In the genomic region with DNA sequence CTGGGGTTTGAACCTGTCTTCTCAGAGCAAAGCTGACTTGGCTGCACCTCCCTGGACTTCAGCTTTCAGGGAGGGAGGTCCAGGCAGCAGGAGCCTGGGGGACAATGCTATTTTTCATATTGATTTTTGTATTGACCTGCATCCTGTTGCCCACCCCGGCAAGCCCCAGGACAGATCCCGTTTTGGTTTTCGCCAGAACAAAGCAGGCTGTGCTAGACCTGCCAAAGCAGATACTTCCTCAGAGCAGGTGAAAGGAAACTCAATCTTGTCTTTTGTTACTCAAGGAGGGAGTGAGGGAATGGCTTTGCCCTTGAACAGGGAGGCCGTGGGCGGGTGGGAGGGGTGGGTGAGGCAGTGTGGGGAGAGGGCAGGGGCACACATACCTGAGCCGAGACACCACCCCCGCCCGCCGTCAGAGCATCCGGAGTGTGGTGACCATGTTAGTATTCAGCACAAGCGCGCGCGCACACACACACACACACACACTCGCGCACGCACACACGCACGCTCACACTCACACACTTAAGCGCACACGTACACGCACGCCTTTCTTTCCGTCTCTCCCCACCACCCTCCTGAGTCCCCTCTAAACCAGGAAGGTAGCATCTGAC, we compare ENCODE assay signal across 9 cellular contexts. TPM values are rescaled to one million over a fixed set of nuclear protein-coding genes. Genes with fewer than 3 reads are reported as not detected.
A peak's percentile ranks its signal among the peaks of the same experiment; 100 is the strongest.
DNase-seq lines count a peak whose midpoint lies in the region; ATAC-seq and TF ChIP-seq lines count a peak whose summit lies in the region.
"Had no signal": no experiment of that assay in that cellular context is flagged by ENCODE, and none has a peak within 500 bp of the region (broad histone marks: within the 10 kb centered on the region; RNA-seq: fewer than 3 reads in every experiment).

No MANE protein-coding gene starts in this region.

- H3K9me3 ChIP-seq in neuron (ENCODE audit: low read length) (no peaks in the 10 kb centered on the region), uterus (no peaks in the 10 kb centered on the region), right lobe of liver (no peaks in the 10 kb centered on the region)

- no peaks in the 10 kb centered on the region for H3K27me3 ChIP-seq in neuron (ENCODE audit: insufficient read depth, low read length)
- no peaks in the 10 kb centered on the region for H3K27me3 ChIP-seq in uterus
- H3K27me3 ChIP-seq in right lobe of liver = no peaks in the 10 kb centered on the region

- peak overlapping the region; percentile 71 to 81 for H3K27ac ChIP-seq in uterus
- H3K27ac ChIP-seq in right lobe of liver = no peak overlapping the region

- DNase-seq in natural killer cell = no peak
- DNase-seq in natural killer cell treated with Interleukin-12 subunit alpha and Interleukin-12 subunit beta and Interleukin-15 and Interleukin-18, amount 100 ng/mL, for 72 hours (ENCODE audit: low spot score) = no peak
- no peak for DNase-seq in chondrocyte (ENCODE audit: low spot score)
- no peak for DNase-seq in uterus
- DNase-seq in right lobe of liver = no peak

- WGBS in right lobe of liver (ENCODE audit: insufficient coverage, low coverage, low lambda C conversion rate, missing lambda C conversion rate) = 64% methylated on average over 13 of the region's 24 CpGs

- H3K4me3 Mint-ChIP-seq in natural killer cell (peak overlapping the region; percentile 57), chondrocyte (ENCODE audit: unreplicated experiment) (no peak overlapping the region)
- H3K4me3 Mint-ChIP-seq in natural killer cell treated with Interleukin-12 subunit alpha and Interleukin-12 subunit beta and Interleukin-15 and Interleukin-18, amount 100 ng/mL, for 72 hours = no peak overlapping the region
- H3K4me3 Mint-ChIP-seq: T-helper 1 cell treated with Interleukin-12 subunit alpha and Interleukin-12 subunit beta and Interleukin-4 antibody, amounts not matched to agents 30 μg/mL and 1 μg/mL, for 36 hours had no signal

- no peak for TF ChIP-seq POLR2A in uterus (IDR thresholded peaks at IDR 0.05)
- no peak for TF ChIP-seq POLR2A in right lobe of liver (IDR thresholded peaks at IDR 0.05)

- H2AFZ ChIP-seq in neuron (ENCODE audit: low read depth, low read length) = no peak overlapping the region

- H3K36me3 Mint-ChIP-seq in natural killer cell (no peaks in the 10 kb centered on the region), chondrocyte (ENCODE audit: low read depth) (no peaks in the 10 kb centered on the region)
- H3K36me3 Mint-ChIP-seq in natural killer cell treated with Interleukin-12 subunit alpha and Interleukin-12 subunit beta and Interleukin-15 and Interleukin-18, amount 100 ng/mL, for 72 hours = no peaks in the 10 kb centered on the region

- ATAC-seq in natural killer cell = peak in 2 of 3 donors; percentile 33 to 57
- ATAC-seq in natural killer cell treated with Interleukin-12 subunit alpha and Interleukin-12 subunit beta and Interleukin-15 and Interleukin-18, amount 100 ng/mL, for 72 hours = no peak
- no peak for ATAC-seq in HG03025 (IDR thresholded peaks at IDR 0.05; ENCODE audit: low FRiP score, unreplicated experiment)
- ATAC-seq in right lobe of liver = no peak
- ATAC-seq in HG03039 (IDR thresholded peaks at IDR 0.05; ENCODE audit: unreplicated experiment) = no peak

- peak overlapping the region; percentile 38 for H3K4me3 ChIP-seq in neuron (ENCODE audit: low read length)
- peak overlapping the region in 1 of 2 donors; percentile 9 for H3K4me3 ChIP-seq in uterus
- no peak overlapping the region for H3K4me3 ChIP-seq in right lobe of liver

- no peaks in the 10 kb centered on the region for H3K27me3 Mint-ChIP-seq in natural killer cell (ENCODE audit: low read depth in 2 of 2)
- no peaks in the 10 kb centered on the region for H3K27me3 Mint-ChIP-seq in natural killer cell treated with Interleukin-12 subunit alpha and Interleukin-12 subunit beta and Interleukin-15 and Interleukin-18, amount 100 ng/mL, for 72 hours
- H3K27me3 Mint-ChIP-seq in chondrocyte (ENCODE audit: low read depth) = no peaks in the 10 kb centered on the region

- intact Hi-C loops in natural killer cell (cut with micrococcal nuclease) (no loop called here), uterus (cut with DNase I; ENCODE audit: low total_unique reads) (no loop called here), right lobe of liver (cut with DNase I) (no loop called here)

- H3K9me3 Mint-ChIP-seq in natural killer cell (no peaks in the 10 kb centered on the region), chondrocyte (ENCODE audit: low read depth) (no peaks in the 10 kb centered on the region)
- no peaks in the 10 kb centered on the region for H3K9me3 Mint-ChIP-seq in natural killer cell treated with Interleukin-12 subunit alpha and Interleukin-12 subunit beta and Interleukin-15 and Interleukin-18, amount 100 ng/mL, for 72 hours
- H3K9me3 Mint-ChIP-seq: T-helper 1 cell treated with Interleukin-12 subunit alpha and Interleukin-12 subunit beta and Interleukin-4 antibody, amounts not matched to agents 30 μg/mL and 1 μg/mL, for 36 hours had no signal

- H3K4me1 ChIP-seq in neuron (ENCODE audit: insufficient read depth, low read length) (peaks cover 58% of the 10 kb centered on the region), uterus (peaks cover 30 to 38% of the 10 kb centered on the region in 2 donors), right lobe of liver (peaks cover 0 to 10% (median 0%) of the 10 kb centered on the region in 4 donors)

- H3K27ac Mint-ChIP-seq in natural killer cell (peak overlapping the region in 1 of 2 donors; percentile 47), chondrocyte (ENCODE audit: unreplicated experiment) (peak overlapping the region; percentile 65)
- H3K27ac Mint-ChIP-seq in natural killer cell treated with Interleukin-12 subunit alpha and Interleukin-12 subunit beta and Interleukin-15 and Interleukin-18, amount 100 ng/mL, for 72 hours = no peak overlapping the region
- H3K27ac Mint-ChIP-seq: T-helper 1 cell treated with Interleukin-12 subunit alpha and Interleukin-12 subunit beta and Interleukin-4 antibody, amounts not matched to agents 30 μg/mL and 1 μg/mL, for 36 hours had no signal

- H3K36me3 ChIP-seq in neuron (ENCODE audit: insufficient read depth, low read length) = no peaks in the 10 kb centered on the region
- no peaks in the 10 kb centered on the region for H3K36me3 ChIP-seq in uterus
- H3K36me3 ChIP-seq in right lobe of liver = no peaks in the 10 kb centered on the region

- TF ChIP-seq CTCF in natural killer cell (IDR thresholded peaks at IDR 0.05) (no peak), chondrocyte (IDR thresholded peaks at IDR 0.05) (no peak), uterus (IDR thresholded peaks at IDR 0.05) (no peak), right lobe of liver (IDR thresholded peaks at IDR 0.05) (no peak)

- H3K4me1 Mint-ChIP-seq in natural killer cell (peaks cover 29 to 37% of the 10 kb centered on the region in 2 donors), chondrocyte (ENCODE audit: low read depth) (peaks cover 60% of the 10 kb centered on the region)
- H3K4me1 Mint-ChIP-seq in natural killer cell treated with Interleukin-12 subunit alpha and Interleukin-12 subunit beta and Interleukin-15 and Interleukin-18, amount 100 ng/mL, for 72 hours (ENCODE audit: low read depth in 2 of 2) = peaks cover 18 to 24% of the 10 kb centered on the region in 2 donors

RNA-seq across cellular contexts. Expression of gene RAI1, which starts 59.5 kb away (rescaled TPM):
- total RNA-seq in natural killer cell (10 to 100 TPM; 39.8 to 55.0 (median 49.4) TPM), chondrocyte (24.0 to 28.7 TPM (median 28.6 TPM) in 3 replicates), uterus (10 to 100 TPM in 3 of 4 donors, 1 to 10 TPM in 1; 10.0 to 66.1 (median 15.3) TPM), right lobe of liver (10 to 100 TPM in 2 of 6 experiments, 1 to 10 TPM in 4; 6.1 to 14.5 (median 8.4) TPM)
- total RNA-seq in natural killer cell treated with Interleukin-12 subunit alpha and Interleukin-12 subunit beta and Interleukin-15 and Interleukin-18, amount 100 ng/mL, for 72 hours = 10 to 100 TPM; 15.8 to 31.0 TPM

Comparison
In these comparisons a context has a peak if more than half of its experiments do, and no peak if none do; other contexts are left out.
1. ATAC-seq: peak in natural killer cell (2 of 3); none in natural killer cell treated with Interleukin-12 subunit alpha and Interleukin-12 subunit beta and Interleukin-15 and Interleukin-18, amount 100 ng/mL, for 72 hours (0 of 2), HG03025 (single experiment), right lobe of liver (0 of 4) and HG03039 (single experiment).
2. H3K27ac ChIP-seq: peak in uterus (2 of 2); none in right lobe of liver (0 of 3).